Comparison of ENCODE assay signal across 1 cellular context in genomic region chr17:17790673-17791464, GRCh38.
TF ChIP-seq lines count a peak whose summit lies in the region.

No MANE protein-coding gene starts in this region.

TF ChIP-seq in H1, 55 proteins besides CTCF, POLR2A, EP300 and RAD21:
- TF ChIP-seq ZNF274 (IDR thresholded peaks at IDR 0.05; ENCODE audit: borderline replicate concordance, extremely low read depth, low read length) = no peak
- no peak for TF ChIP-seq RFX5 (IDR thresholded peaks at IDR 0.05; ENCODE audit: borderline replicate concordance, low read depth, low read length)
- no peak for TF ChIP-seq SUZ12 (IDR thresholded peaks at IDR 0.05; ENCODE audit: low read length)
- no peak for TF ChIP-seq SIRT6 (IDR thresholded peaks at IDR 0.05; ENCODE audit: low read length)
- no peak for TF ChIP-seq TAF7 (optimal IDR thresholded peaks at IDR 0.05; ENCODE audit: borderline replicate concordance, low read depth, low read length)
- no peak for TF ChIP-seq RNF2 (IDR thresholded peaks at IDR 0.05; ENCODE audit: borderline replicate concordance, low read depth, low read length, missing control alignments, poor library complexity, severe bottlenecking)
- no peak for TF ChIP-seq TEAD4 (IDR thresholded peaks at IDR 0.05; ENCODE audit: low read depth, low read length)
- TF ChIP-seq NANOG (IDR thresholded peaks at IDR 0.05; ENCODE audit: insufficient read depth, low read depth, low read length, poor library complexity, severe bottlenecking) = no peak
- no peak for TF ChIP-seq BACH1 (IDR thresholded peaks at IDR 0.05; ENCODE audit: low read length)
- TF ChIP-seq TCF12 (IDR thresholded peaks at IDR 0.05; ENCODE audit: low read depth, low read length) = no peak
- TF ChIP-seq YY1 (IDR thresholded peaks at IDR 0.05; ENCODE audit: low read depth, low read length) = no peak
- TF ChIP-seq SP1 (IDR thresholded peaks at IDR 0.05; ENCODE audit: low read depth, low read length) = no peak
- no peak for TF ChIP-seq HDAC6 (IDR thresholded peaks at IDR 0.05; ENCODE audit: low read depth, low read length)
- TF ChIP-seq POLR2AphosphoS5 (IDR thresholded peaks at IDR 0.05; ENCODE audit: low read depth, low read length) = no peak
